ENCODE assay signal across 13 cellular contexts in the genomic region with DNA sequence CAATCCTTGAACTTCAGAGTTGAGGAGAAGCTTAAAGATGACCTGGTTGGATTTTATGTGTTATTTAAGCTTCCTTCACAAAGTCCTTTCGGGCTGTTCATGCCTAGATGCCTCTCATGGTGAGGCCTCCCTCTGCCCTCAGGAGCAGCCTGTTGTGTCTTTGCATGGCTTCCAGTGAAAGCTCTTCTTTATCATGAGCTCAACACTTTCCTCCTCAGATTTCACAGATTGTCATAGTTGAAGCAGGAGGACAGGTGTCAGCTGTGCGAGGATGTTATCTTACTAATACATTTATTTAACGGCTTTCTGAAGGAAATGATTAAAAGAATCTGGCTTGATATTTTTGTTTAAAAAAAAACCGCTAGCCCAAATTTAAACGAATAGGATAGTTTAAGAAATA.
"Had no signal": no experiment of that assay in that cellular context is flagged by ENCODE, and none has a peak within 500 bp of the region (broad histone marks: within the 10 kb centered on the region; RNA-seq: fewer than 3 reads in every experiment).

No MANE protein-coding gene starts in this region.

- H3K27me3 ChIP-seq: colonic mucosa, suprapubic skin, thyroid gland had no signal

- FAIRE-seq: kidney, urothelium cell line had no signal

- H3K9me3 ChIP-seq: colonic mucosa, left ventricle myocardium inferior, lower lobe of right lung, neutrophil, suprapubic skin, thyroid gland had no signal

- H3K4me1 ChIP-seq: colonic mucosa, foreskin keratinocyte, left ventricle myocardium inferior, lower lobe of right lung, suprapubic skin, thyroid gland had no signal

- H3K4me2 ChIP-seq: smooth muscle cell had no signal

- H3K27ac ChIP-seq: colonic mucosa, foreskin keratinocyte, left ventricle myocardium inferior, lower lobe of right lung, neutrophil, suprapubic skin, thyroid gland had no signal

- H3K36me3 ChIP-seq: colonic mucosa, left ventricle myocardium inferior, lower lobe of right lung, neutrophil, suprapubic skin, thyroid gland had no signal

- H3K4me3 ChIP-seq: colonic mucosa, left ventricle myocardium inferior, lower lobe of right lung, smooth muscle cell, suprapubic skin, thyroid gland had no signal

- DNase-seq: effector CD4-positive, alpha-beta T cell; kidney; left cardiac atrium; left ventricle myocardium inferior; lower lobe of right lung; stimulated activated CD4-positive, alpha-beta T cell treated with anti-CD3 and anti-CD28 coated beads, Interleukin-2, amount 100 ng/mL, for 48 hours had no signal
